In the genomic region with DNA sequence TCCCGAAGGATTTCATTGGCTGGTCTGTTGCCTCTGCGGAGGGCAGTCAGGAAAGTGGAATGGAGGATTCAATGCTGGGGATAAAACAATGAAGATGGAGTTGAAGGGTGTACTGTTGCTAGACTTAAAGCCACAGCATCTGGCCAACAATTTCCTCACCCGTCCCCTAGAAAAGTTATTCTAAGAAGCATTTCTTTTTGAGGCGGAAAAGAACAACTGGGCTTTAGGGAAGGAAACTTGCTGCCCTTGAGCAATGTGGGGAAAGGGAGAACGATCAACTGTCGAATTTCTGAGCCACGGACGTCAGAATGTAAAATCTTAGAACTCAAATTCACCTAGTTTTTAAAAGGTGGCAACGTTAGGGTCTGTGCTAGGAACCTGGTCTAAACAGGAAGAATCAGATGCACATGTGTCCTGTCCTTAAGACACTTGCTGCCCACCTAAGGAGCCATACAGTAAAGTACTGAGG, we compare ENCODE assay signal across 8 cellular contexts. TPM values are rescaled to one million over a fixed set of nuclear protein-coding genes. Genes with fewer than 3 reads are reported as not detected.
DNase-seq lines count a peak whose midpoint lies in the region; ATAC-seq and TF ChIP-seq lines count a peak whose summit lies in the region.

No MANE protein-coding gene starts in this region.

- H3K36me3 ChIP-seq in ES-I3 (ENCODE audit: insufficient read depth, low read length) = 0 out of 2 replicates have a peak, but pooled peaks cover 2% of the 10 kb centered on the region

- H3K4me1 Mint-ChIP-seq in IgD-negative memory B cell = peaks cover 15 to 21% (median 21%) of the 10 kb centered on the region in 3 donors
- peaks cover 18% of the 10 kb centered on the region for H3K4me1 Mint-ChIP-seq in chondrocyte (ENCODE audit: low read depth)
- H3K4me1 Mint-ChIP-seq in naive B cell = peaks cover 30 to 54% (median 49%) of the 10 kb centered on the region in 3 donors

- H3K4me1 ChIP-seq in ES-I3 (ENCODE audit: insufficient read depth, low read length) = no peaks in the 10 kb centered on the region

- H3K27me3 Mint-ChIP-seq in IgD-negative memory B cell = peaks cover 3% of the 10 kb centered on the region
- no peaks in the 10 kb centered on the region for H3K27me3 Mint-ChIP-seq in chondrocyte (ENCODE audit: low read depth)
- H3K27me3 Mint-ChIP-seq in naive B cell = peaks cover 0 to 7% (median 6%) of the 10 kb centered on the region in 3 donors

- H3K36me3 Mint-ChIP-seq in IgD-negative memory B cell (peaks cover 3% of the 10 kb centered on the region), chondrocyte (ENCODE audit: low read depth) (peaks cover 4% of the 10 kb centered on the region), naive B cell (peaks cover 8 to 12% of the 10 kb centered on the region in 2 donors)

- H3K9me3 Mint-ChIP-seq in IgD-negative memory B cell = peaks cover 0 to 8% (median 4%) of the 10 kb centered on the region in 3 donors
- peaks cover 4% of the 10 kb centered on the region for H3K9me3 Mint-ChIP-seq in chondrocyte (ENCODE audit: low read depth)
- H3K9me3 Mint-ChIP-seq in naive B cell = peaks cover 5 to 17% (median 9%) of the 10 kb centered on the region in 7 donors

- no peak for ATAC-seq in naive B cell (ENCODE audit: low read depth in 2 of 2)
- no peak for ATAC-seq in esophagus mucosa
- no peak for ATAC-seq in HG03432 (IDR thresholded peaks at IDR 0.05; ENCODE audit: unreplicated experiment)
- no peak for ATAC-seq in GM21360 (IDR thresholded peaks at IDR 0.05; ENCODE audit: unreplicated experiment)

- peak overlapping the region; percentile 91 for H3K9ac ChIP-seq in ES-I3 (ENCODE audit: low read depth, low read length)

- no peak for TF ChIP-seq CTCF in chondrocyte (IDR thresholded peaks at IDR 0.05)

- peak overlapping the region; percentile 99 to 100 (median 99) for H3K27ac Mint-ChIP-seq in IgD-negative memory B cell
- H3K27ac Mint-ChIP-seq in chondrocyte (ENCODE audit: unreplicated experiment) = peak overlapping the region; percentile 99
- peak overlapping the region; percentile 100 for H3K27ac Mint-ChIP-seq in naive B cell

- DNase-seq in chondrocyte (ENCODE audit: low spot score) (no peak), naive B cell (no peak), NCI-H446 treated with DMSO at 0.1 percent for 48 hours (lab: John Stamatoyannopoulos, UW) (no peak)

- H3K9me3 ChIP-seq in ES-I3 (ENCODE audit: control insufficient read depth, insufficient read depth, low read length) = peaks cover 4% of the 10 kb centered on the region; the same call in 1 of the 2 replicates

- H3K4me3 Mint-ChIP-seq in IgD-negative memory B cell (peak overlapping the region; percentile 90 to 99 (median 98)), chondrocyte (ENCODE audit: unreplicated experiment) (peak overlapping the region; percentile 82), naive B cell (peak overlapping the region; percentile 94 to 100 (median 96))

RNA-seq across cellular contexts. Expression of gene FMC1, which starts 0.7 kb away (rescaled TPM):
- polyA plus RNA-seq in IgD-negative memory B cell = 61.6 TPM
- 6.2 to 9.1 TPM (median 8.9 TPM) in 3 replicates for total RNA-seq in chondrocyte
- 10 to 100 TPM; 38.0 to 72.2 (median 61.5) TPM for polyA plus RNA-seq in naive B cell (ENCODE audit: low read depth in 6 of 6)
- total RNA-seq in esophagus mucosa = 9.6 TPM

RNA-seq across cellular contexts. Expression of gene LUC7L2, which starts 17.9 kb away (rescaled TPM):
- 50.9 TPM for polyA plus RNA-seq in IgD-negative memory B cell
- total RNA-seq in chondrocyte = 74.3 to 95.7 TPM (median 78.4 TPM) in 3 replicates
- polyA plus RNA-seq in naive B cell (ENCODE audit: low read depth in 6 of 6) = 10 to 100 TPM; 42.2 to 78.3 (median 54.6) TPM
- total RNA-seq in esophagus mucosa = 50.6 TPM
